In the genomic region with DNA sequence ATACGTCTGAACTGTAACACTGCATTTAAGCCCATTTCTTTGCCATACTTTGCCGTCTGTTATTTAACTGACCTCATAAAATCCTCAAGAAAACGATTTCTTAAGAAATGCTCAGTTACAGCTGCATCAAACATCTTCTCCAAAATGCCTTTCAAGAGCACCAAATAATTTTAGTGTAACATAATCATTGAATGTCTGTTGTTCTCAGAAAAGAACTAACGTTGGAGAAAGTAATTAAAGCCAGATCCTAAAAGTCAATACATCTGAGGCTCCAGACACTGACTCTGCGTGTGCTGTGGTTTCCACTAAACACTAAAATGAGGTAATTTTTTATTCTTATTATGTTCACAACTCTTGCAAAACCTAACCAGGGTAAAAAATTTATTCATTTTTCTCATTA, we compare ENCODE assay signal across 16 cellular contexts.
"Had no signal": no experiment of that assay in that cellular context is flagged by ENCODE, and none has a peak within 500 bp of the region (broad histone marks: within the 10 kb centered on the region; RNA-seq: fewer than 3 reads in every experiment).

No MANE protein-coding gene starts in this region.

- H3K36me3 ChIP-seq: cardiac muscle cell, thoracic aorta, upper lobe of left lung had no signal

- H3K4me1 Mint-ChIP-seq: activated CD4-positive, alpha-beta T cell treated with anti-CD3 and anti-CD28 coated beads for 36 hours; memory B cell; naive thymus-derived CD4-positive, alpha-beta T cell had no signal

- H3K4me3 Mint-ChIP-seq: activated CD4-positive, alpha-beta T cell treated with anti-CD3 and anti-CD28 coated beads for 36 hours; activated CD8-positive, alpha-beta memory T cell treated with anti-CD3 and anti-CD28 coated beads, Interleukin-2, amount 10 ng/mL, durations not matched to agents 7 days and 5 days; activated naive CD8-positive, alpha-beta T cell; memory B cell; naive thymus-derived CD4-positive, alpha-beta T cell had no signal

- DNase-seq: activated CD4-positive, alpha-beta T cell treated with anti-CD3 and anti-CD28 coated beads for 36 hours; activated CD4-positive, alpha-beta T cell treated with anti-CD3 and anti-CD28 coated beads, Interleukin-2, amount 50 U/mL, for 48 hours; activated CD8-positive, alpha-beta memory T cell treated with anti-CD3 and anti-CD28 coated beads, Interleukin-2, amount 10 ng/mL, durations not matched to agents 7 days and 5 days; amniotic stem cell; dorsolateral prefrontal cortex; naive thymus-derived CD4-positive, alpha-beta T cell; psoas muscle; right cardiac atrium; stimulated activated CD4-positive, alpha-beta T cell treated with anti-CD3 and anti-CD28 coated beads, Interleukin-4, amount 100 ng/mL, for 1 hour; stomach; upper lobe of left lung had no signal

- H3K27me3 Mint-ChIP-seq: activated CD4-positive, alpha-beta T cell treated with anti-CD3 and anti-CD28 coated beads for 36 hours; activated naive CD8-positive, alpha-beta T cell; memory B cell had no signal

- H3K27ac ChIP-seq: cardiac muscle cell, dorsolateral prefrontal cortex, psoas muscle, stomach, thoracic aorta, upper lobe of left lung had no signal

- H3K4me1 ChIP-seq: psoas muscle, upper lobe of left lung had no signal

- H3K27ac Mint-ChIP-seq: activated CD4-positive, alpha-beta T cell treated with anti-CD3 and anti-CD28 coated beads for 36 hours; activated CD8-positive, alpha-beta memory T cell treated with anti-CD3 and anti-CD28 coated beads, Interleukin-2, amount 10 ng/mL, durations not matched to agents 7 days and 5 days; activated naive CD8-positive, alpha-beta T cell; memory B cell; naive thymus-derived CD4-positive, alpha-beta T cell had no signal

- H3K27me3 ChIP-seq: cardiac muscle cell, dorsolateral prefrontal cortex, stomach, upper lobe of left lung had no signal

- H3K9me3 ChIP-seq: psoas muscle, stomach, thoracic aorta, upper lobe of left lung had no signal

- H3K4me3 ChIP-seq: cardiac muscle cell, dorsolateral prefrontal cortex, psoas muscle, skin epidermis, stomach, thoracic aorta, upper lobe of left lung had no signal

- ATAC-seq: activated CD4-positive, alpha-beta T cell treated with anti-CD3 and anti-CD28 coated beads for 36 hours; activated CD8-positive, alpha-beta memory T cell treated with anti-CD3 and anti-CD28 coated beads, Interleukin-2, amount 10 ng/mL, durations not matched to agents 7 days and 5 days; naive thymus-derived CD4-positive, alpha-beta T cell; psoas muscle; right cardiac atrium had no signal
